ENCODE assay signal across 9 cellular contexts in genomic region chr15:89130194-89130593, GRCh38. TPM values are rescaled to one million over a fixed set of nuclear protein-coding genes. Genes with fewer than 3 reads are reported as not detected.
DNase-seq lines count a peak whose midpoint lies in the region; ATAC-seq and TF ChIP-seq lines count a peak whose summit lies in the region.
"Had no signal": no experiment of that assay in that cellular context is flagged by ENCODE, and none has a peak within 500 bp of the region (broad histone marks: within the 10 kb centered on the region; RNA-seq: fewer than 3 reads in every experiment).

No MANE protein-coding gene starts in this region.

- peak; percentile 93 for ATAC-seq in GM19351 (IDR thresholded peaks at IDR 0.05; ENCODE audit: unreplicated experiment)
- peak; percentile 72 for ATAC-seq in HG03196 (IDR thresholded peaks at IDR 0.05; ENCODE audit: unreplicated experiment)

- TF ChIP-seq CTCF in C4-2B (conservative IDR thresholded peaks at IDR 0.05): no peak

- peak; percentile 80 for DNase-seq in dermis blood vessel endothelial cell
- DNase-seq in middle frontal gyrus (ENCODE audit: extremely low spot score, low spot score): no peak
- DNase-seq in NCI-H2171 treated with DMSO at 0.1 percent for 48 hours (lab: John Stamatoyannopoulos, UW): no peak
- DNase-seq in NCI-H2107 treated with DMSO at 0.1 percent for 48 hours (lab: John Stamatoyannopoulos, UW; ENCODE audit: unreplicated experiment): no peak
- no peak for DNase-seq in NCI-H1436 (lab: John Stamatoyannopoulos, UW)

- peak overlapping the region; percentile 100 for H3K27ac ChIP-seq in C4-2B
- H3K27ac ChIP-seq: RWPE1 had no signal

RNA-seq across cellular contexts. Expression of gene ABHD2, which starts 41.9 kb away (rescaled TPM):
- 51.7 and 75.6 TPM in 2 replicates for total RNA-seq in dermis blood vessel endothelial cell
